ENCODE assay signal across 8 cellular contexts in genomic region chr20:63102720-63103375, GRCh38.
A peak's percentile ranks its signal among the peaks of the same experiment; 100 is the strongest.
DNase-seq lines count a peak whose midpoint lies in the region; ATAC-seq and TF ChIP-seq lines count a peak whose summit lies in the region.

No MANE protein-coding gene starts in this region.

- peaks cover 0 to 5% of the 10 kb centered on the region in 2 donors for H3K27me3 Mint-ChIP-seq in CD8-positive, alpha-beta memory T cell
- H3K27me3 Mint-ChIP-seq in progenitor cell of endocrine pancreas (peaks cover 40% of the 10 kb centered on the region), type B pancreatic cell (peaks cover 30% of the 10 kb centered on the region)

- no peaks in the 10 kb centered on the region for H3K36me3 ChIP-seq in CD8-positive, alpha-beta memory T cell (ENCODE audit: insufficient read depth, low read length)
- no peaks in the 10 kb centered on the region for H3K36me3 ChIP-seq in MG63

- ATAC-seq in GM21576 (IDR thresholded peaks at IDR 0.05; ENCODE audit: unreplicated experiment), result no peak

- no peaks in the 10 kb centered on the region for H3K27me3 ChIP-seq in CD8-positive, alpha-beta memory T cell (ENCODE audit: insufficient read depth, low read length, poor library complexity, severe bottlenecking)
- peaks cover 22% of the 10 kb centered on the region for H3K27me3 ChIP-seq in MG63

- POLR2A ChIA-PET in CD8-positive, alpha-beta memory T cell (lab: Charles Lee), result interaction anchor here (0.6 to 1.3 kb wide), 2 partner anchors 149 to 323 kb away, joined by 4 to 5 read pairs; no protein-coding TSS in a partner anchor

- CTCF ChIA-PET in CD8-positive, alpha-beta memory T cell (lab: Charles Lee), result no interaction called here

- H3K9me3 ChIP-seq in CD8-positive, alpha-beta memory T cell (ENCODE audit: low read length), result no peaks in the 10 kb centered on the region
- H3K9me3 ChIP-seq in MG63, result no peaks in the 10 kb centered on the region

- peaks cover 0 to 3% (median 2%) of the 10 kb centered on the region in 5 donors for H3K9me3 Mint-ChIP-seq in CD8-positive, alpha-beta memory T cell
- H3K9me3 Mint-ChIP-seq in progenitor cell of endocrine pancreas (ENCODE audit: low read depth), result no peaks in the 10 kb centered on the region
- no peaks in the 10 kb centered on the region for H3K9me3 Mint-ChIP-seq in type B pancreatic cell

- TF ChIP-seq CTCF in progenitor cell of endocrine pancreas (IDR thresholded peaks at IDR 0.05; ENCODE audit: unreplicated experiment) (no peak), type B pancreatic cell (conservative IDR thresholded peaks at IDR 0.05) (no peak)

- H3K27ac ChIP-seq in CD8-positive, alpha-beta memory T cell (ENCODE audit: low read depth, low read length), result peak overlapping the region; percentile 87

- H3K36me3 Mint-ChIP-seq in CD8-positive, alpha-beta memory T cell, result peaks cover 0 to 9% (median 0%) of the 10 kb centered on the region in 3 donors
- H3K36me3 Mint-ChIP-seq in progenitor cell of endocrine pancreas (ENCODE audit: insufficient read depth), result no peaks in the 10 kb centered on the region
- no peaks in the 10 kb centered on the region for H3K36me3 Mint-ChIP-seq in type B pancreatic cell

- no peaks in the 10 kb centered on the region for H3K4me1 ChIP-seq in CD8-positive, alpha-beta memory T cell (ENCODE audit: insufficient read depth, low read length)

- intact Hi-C loops in head of caudate nucleus (cut with DNase I), result no loop called here

- H3K4me3 Mint-ChIP-seq in CD8-positive, alpha-beta memory T cell, result peak overlapping the region; percentile 83 to 94 (median 85)
- H3K4me3 Mint-ChIP-seq in progenitor cell of endocrine pancreas (ENCODE audit: low read depth) (peak overlapping the region; percentile 29), type B pancreatic cell (peak overlapping the region; percentile 72)

- peak overlapping the region; percentile 83 to 96 (median 90) for H3K27ac Mint-ChIP-seq in CD8-positive, alpha-beta memory T cell
- no peak overlapping the region for H3K27ac Mint-ChIP-seq in progenitor cell of endocrine pancreas
- H3K27ac Mint-ChIP-seq in type B pancreatic cell, result no peak overlapping the region

- H3K4me3 ChIP-seq in CD8-positive, alpha-beta memory T cell (ENCODE audit: low read length), result peak overlapping the region; percentile 82
- H3K4me3 ChIP-seq in MG63, result peak overlapping the region; percentile 19; the same call in 1 of the 2 replicates

- DNase-seq in CD8-positive, alpha-beta memory T cell, result peak; percentile 47 to 82 (median 63)
- peak; percentile 51 for DNase-seq in MG63
- DNase-seq in activated T-cell treated with anti-CD3 and anti-CD28 coated beads, Interleukin-2, amount 50 U/mL, for 48 hours, result peak; percentile 74 to 79
- peak; percentile 49 to 88 (median 72) for DNase-seq in head of caudate nucleus
- no peak for DNase-seq in progenitor cell of endocrine pancreas (ENCODE audit: low spot score, unreplicated experiment)
- DNase-seq in type B pancreatic cell (ENCODE audit: extremely low spot score, unreplicated experiment), result no peak
- DNase-seq in NCI-H146 (lab: John Stamatoyannopoulos, UW), result no peak

- H3K4me1 Mint-ChIP-seq in CD8-positive, alpha-beta memory T cell, result peaks cover 2 to 8% (median 7%) of the 10 kb centered on the region in 3 donors
- H3K4me1 Mint-ChIP-seq in progenitor cell of endocrine pancreas (ENCODE audit: low read depth) (peaks cover 1% of the 10 kb centered on the region), type B pancreatic cell (ENCODE audit: unreplicated experiment) (no peaks in the 10 kb centered on the region)

Comparison
In these comparisons a context has a peak if more than half of its experiments do, and no peak if none do; other contexts are left out.
1. DNase-seq: peak in CD8-positive, alpha-beta memory T cell (5 of 5), MG63 (single experiment), activated T-cell treated with anti-CD3 and anti-CD28 coated beads, Interleukin-2, amount 50 U/mL, for 48 hours (2 of 2) and head of caudate nucleus (42 of 42); none in progenitor cell of endocrine pancreas (single experiment), type B pancreatic cell (single experiment) and NCI-H146 (single experiment).
2. H3K27ac Mint-ChIP-seq: peak in CD8-positive, alpha-beta memory T cell (8 of 8); none in progenitor cell of endocrine pancreas (single experiment) and type B pancreatic cell (single experiment).
3. H3K4me3 Mint-ChIP-seq: peak in every context shown above with its lines; median percentile 85 in CD8-positive, alpha-beta memory T cell; 72 in type B pancreatic cell; 29 in progenitor cell of endocrine pancreas.